Comparison of ENCODE assay signal across 14 cellular contexts in genomic region chr12:39912211-39912980, GRCh38.
DNase-seq lines count a peak whose midpoint lies in the region; ATAC-seq and TF ChIP-seq lines count a peak whose summit lies in the region.
"Had no signal": no experiment of that assay in that cellular context is flagged by ENCODE, and none has a peak within 500 bp of the region (broad histone marks: within the 10 kb centered on the region; RNA-seq: fewer than 3 reads in every experiment).

No MANE protein-coding gene starts in this region.

- no peak overlapping the region for H3K4me3 ChIP-seq in urinary bladder (ENCODE audit: low read depth, low read length)

- TF ChIP-seq POLR2A in GM18505 (IDR thresholded peaks at IDR 0.05; ENCODE audit: borderline replicate concordance, extremely low read depth, insufficient read depth, insufficient read length) = no peak

- POLR2A ChIA-PET in MCF 10A (lab: Yijun Ruan, JAX) = no interaction called here

- H3K36me3 ChIP-seq in urinary bladder (ENCODE audit: insufficient read depth) = no peaks in the 10 kb centered on the region

- CTCF ChIA-PET in MCF 10A (lab: Yijun Ruan, JAX) = no interaction called here

- ATAC-seq in Right ventricle myocardium inferior = peak; percentile 50
- ATAC-seq in left cardiac atrium = no peak
- ATAC-seq in left lobe of liver = peak; percentile 98
- ATAC-seq in GM18505 (IDR thresholded peaks at IDR 0.05; ENCODE audit: unreplicated experiment) = no peak
- ATAC-seq: T-helper 17 cell had no signal

- peak overlapping the region; percentile 10 for H3K27ac ChIP-seq in urinary bladder (ENCODE audit: low read depth)

- intact Hi-C loops in Right ventricle myocardium inferior (cut with DNase I) = no loop called here
- intact Hi-C loops in left cardiac atrium (cut with DNase I) = no loop called here
- intact Hi-C loops in MCF 10A (cut with micrococcal nuclease) = no loop called here

- 68% methylated on average over 7 of the region's 7 CpGs for WGBS in urinary bladder

- TF ChIP-seq CTCF in MCF 10A (IDR thresholded peaks at IDR 0.05; ENCODE audit: unreplicated experiment) = no peak

- no peak overlapping the region for H3K27ac Mint-ChIP-seq in MCF 10A (ENCODE audit: low read depth, unreplicated experiment)
- H3K27ac Mint-ChIP-seq: activated naive CD8-positive, alpha-beta T cell treated with anti-CD3 and anti-CD28 coated beads, Interleukin-2, amount 10 ng/mL, durations not matched to agents 7 days and 5 days; T-helper 17 cell had no signal

- H3K27me3 Mint-ChIP-seq in MCF 10A (ENCODE audit: insufficient read depth, unreplicated experiment) = no peaks in the 10 kb centered on the region
- H3K27me3 Mint-ChIP-seq: activated naive CD8-positive, alpha-beta T cell treated with anti-CD3 and anti-CD28 coated beads, Interleukin-2, amount 10 ng/mL, durations not matched to agents 7 days and 5 days; T-helper 17 cell had no signal

- BruUV-seq in MCF 10A (replicated peaks; lab: Mats Ljungman, UMichigan) = no TSS peak

- H3K9me3 Mint-ChIP-seq in MCF 10A (ENCODE audit: unreplicated experiment) = no peaks in the 10 kb centered on the region
- H3K9me3 Mint-ChIP-seq: activated naive CD8-positive, alpha-beta T cell treated with anti-CD3 and anti-CD28 coated beads, Interleukin-2, amount 10 ng/mL, durations not matched to agents 7 days and 5 days had no signal

- H3K4me1 Mint-ChIP-seq in MCF 10A (ENCODE audit: insufficient read depth, unreplicated experiment) = peaks cover 6% of the 10 kb centered on the region
- H3K4me1 Mint-ChIP-seq: activated naive CD8-positive, alpha-beta T cell treated with anti-CD3 and anti-CD28 coated beads, Interleukin-2, amount 10 ng/mL, durations not matched to agents 7 days and 5 days; T-helper 17 cell had no signal

- H3K36me3 Mint-ChIP-seq in MCF 10A (ENCODE audit: insufficient read depth, unreplicated experiment) = no peaks in the 10 kb centered on the region
- H3K36me3 Mint-ChIP-seq: activated naive CD8-positive, alpha-beta T cell treated with anti-CD3 and anti-CD28 coated beads, Interleukin-2, amount 10 ng/mL, durations not matched to agents 7 days and 5 days had no signal

- DNase-seq in Right ventricle myocardium inferior (ENCODE audit: missing footprints) (no peak), left cardiac atrium (no peak), MCF 10A (ENCODE audit: unreplicated experiment) (peak; percentile 18), left lobe of liver (ENCODE audit: low spot score) (peak; percentile 82), HK-2 (ENCODE audit: unreplicated experiment) (no peak), COLO668 (lab: John Stamatoyannopoulos, UW; ENCODE audit: unreplicated experiment) (no peak)
- DNase-seq: activated CD4-positive, alpha-beta T cell treated with anti-CD3 and anti-CD28 coated beads for 4 hours; activated naive CD8-positive, alpha-beta T cell treated with anti-CD3 and anti-CD28 coated beads, Interleukin-2, amount 10 ng/mL, durations not matched to agents 7 days and 5 days; activated T-cell treated with anti-CD3 and anti-CD28 coated beads, Interleukin-2, amount 50 U/mL, for 1 hour; hypothalamus; NCI-H2227 treated with DMSO at 0.1 percent for 48 hours; T-helper 17 cell had no signal

- H3K4me1 ChIP-seq in urinary bladder (ENCODE audit: insufficient read depth) = no peaks in the 10 kb centered on the region

- H3K4me3 Mint-ChIP-seq in MCF 10A (ENCODE audit: unreplicated experiment) = no peak overlapping the region
- H3K4me3 Mint-ChIP-seq: activated naive CD8-positive, alpha-beta T cell treated with anti-CD3 and anti-CD28 coated beads, Interleukin-2, amount 10 ng/mL, durations not matched to agents 7 days and 5 days; T-helper 17 cell had no signal

Comparison
In these comparisons a context has a peak if more than half of its experiments do, and no peak if none do; other contexts are left out.
1. ATAC-seq: peak in Right ventricle myocardium inferior (single experiment) and left lobe of liver (single experiment); none in left cardiac atrium (0 of 2) and GM18505 (single experiment).
2. DNase-seq: peak in MCF 10A (single experiment) and left lobe of liver (single experiment); none in Right ventricle myocardium inferior (single experiment), left cardiac atrium (single experiment), HK-2 (single experiment) and COLO668 (single experiment).